ENCODE assay signal across 1 cellular context in the genomic region with DNA sequence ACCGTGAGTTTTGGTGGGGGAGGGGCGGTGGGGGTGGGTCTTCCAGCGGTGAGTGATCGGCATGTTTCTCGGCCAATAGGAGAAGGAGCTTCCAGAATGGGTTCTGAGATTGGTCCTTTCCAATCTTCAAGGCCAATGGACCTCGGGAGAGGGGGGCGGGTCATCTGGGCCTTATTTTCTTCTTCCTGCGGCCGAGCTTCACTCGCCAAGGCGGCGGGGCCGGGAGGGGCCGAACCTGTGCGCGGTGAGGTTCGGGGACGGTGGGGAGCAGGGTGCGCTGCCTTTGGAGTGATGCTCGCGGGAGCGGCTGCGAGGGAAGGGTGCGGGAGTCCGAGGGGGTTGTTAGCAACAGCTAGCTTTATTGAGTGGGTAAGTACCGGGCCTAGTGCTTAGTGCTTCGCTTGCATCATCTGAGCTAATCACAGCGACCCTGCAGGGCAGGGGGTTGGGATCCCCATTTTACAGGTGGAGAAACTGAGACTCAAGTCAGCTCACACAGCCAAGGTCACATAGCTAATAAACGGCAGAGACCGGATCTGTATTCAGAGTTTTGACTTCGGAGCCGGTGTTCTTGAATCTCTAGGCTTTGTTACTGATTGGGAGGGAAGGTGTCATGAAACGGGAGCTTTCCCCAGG.
TF ChIP-seq lines count a peak whose summit lies in the region.

No MANE protein-coding gene starts in this region.

TF ChIP-seq in HepG2, 621 proteins besides CTCF, POLR2A, EP300 and RAD21 (continued from another document and continues in another):
- TF ChIP-seq ATF6 (CRISPR knock-in tag; conservative IDR thresholded peaks at IDR 0.05): 0 out of 2 replicates have a peak, but pooled peaks have one; percentile 35
- 0 out of 2 replicates have a peak, but pooled peaks have one; percentile 36 for TF ChIP-seq ZNF232 (CRISPR knock-in tag; IDR thresholded peaks at IDR 0.05; ENCODE audit: borderline replicate concordance)
- TF ChIP-seq PHF20 (CRISPR knock-in tag; IDR thresholded peaks at IDR 0.05): peak; percentile 53
- TF ChIP-seq, protein P1, sequence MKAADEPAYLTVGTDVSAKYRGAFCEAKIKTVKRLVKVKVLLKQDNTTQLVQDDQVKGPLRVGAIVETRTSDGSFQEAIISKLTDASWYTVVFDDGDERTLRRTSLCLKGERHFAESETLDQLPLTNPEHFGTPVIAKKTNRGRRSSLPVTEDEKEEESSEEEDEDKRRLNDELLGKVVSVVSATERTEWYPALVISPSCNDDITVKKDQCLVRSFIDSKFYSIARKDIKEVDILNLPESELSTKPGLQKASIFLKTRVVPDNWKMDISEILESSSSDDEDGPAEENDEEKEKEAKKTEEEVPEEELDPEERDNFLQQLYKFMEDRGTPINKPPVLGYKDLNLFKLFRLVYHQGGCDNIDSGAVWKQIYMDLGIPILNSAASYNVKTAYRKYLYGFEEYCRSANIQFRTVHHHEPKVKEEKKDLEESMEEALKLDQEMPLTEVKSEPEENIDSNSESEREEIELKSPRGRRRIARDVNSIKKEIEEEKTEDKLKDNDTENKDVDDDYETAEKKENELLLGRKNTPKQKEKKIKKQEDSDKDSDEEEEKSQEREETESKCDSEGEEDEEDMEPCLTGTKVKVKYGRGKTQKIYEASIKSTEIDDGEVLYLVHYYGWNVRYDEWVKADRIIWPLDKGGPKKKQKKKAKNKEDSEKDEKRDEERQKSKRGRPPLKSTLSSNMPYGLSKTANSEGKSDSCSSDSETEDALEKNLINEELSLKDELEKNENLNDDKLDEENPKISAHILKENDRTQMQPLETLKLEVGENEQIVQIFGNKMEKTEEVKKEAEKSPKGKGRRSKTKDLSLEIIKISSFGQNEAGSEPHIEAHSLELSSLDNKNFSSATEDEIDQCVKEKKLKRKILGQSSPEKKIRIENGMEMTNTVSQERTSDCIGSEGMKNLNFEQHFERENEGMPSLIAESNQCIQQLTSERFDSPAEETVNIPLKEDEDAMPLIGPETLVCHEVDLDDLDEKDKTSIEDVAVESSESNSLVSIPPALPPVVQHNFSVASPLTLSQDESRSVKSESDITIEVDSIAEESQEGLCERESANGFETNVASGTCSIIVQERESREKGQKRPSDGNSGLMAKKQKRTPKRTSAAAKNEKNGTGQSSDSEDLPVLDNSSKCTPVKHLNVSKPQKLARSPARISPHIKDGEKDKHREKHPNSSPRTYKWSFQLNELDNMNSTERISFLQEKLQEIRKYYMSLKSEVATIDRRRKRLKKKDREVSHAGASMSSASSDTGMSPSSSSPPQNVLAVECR (CRISPR knock-in tag; IDR thresholded peaks at IDR 0.05; ENCODE audit: borderline replicate concordance): peak; percentile 91
- TF ChIP-seq ZNF101 (CRISPR knock-in tag; IDR thresholded peaks at IDR 0.05; ENCODE audit: borderline replicate concordance, low read depth): 0 out of 2 replicates have a peak, but pooled peaks have one; percentile 55
- TF ChIP-seq ARHGAP35 (CRISPR knock-in tag; IDR thresholded peaks at IDR 0.05; ENCODE audit: borderline replicate concordance): peak; percentile 61; the same call in 1 of the 2 replicates
- TF ChIP-seq ZNF160 (CRISPR knock-in tag; IDR thresholded peaks at IDR 0.05): no peak
- no peak for TF ChIP-seq RARA (CRISPR knock-in tag; IDR thresholded peaks at IDR 0.05)
- no peak for TF ChIP-seq CREM (IDR thresholded peaks at IDR 0.05)
- TF ChIP-seq CREM (CRISPR knock-in tag; IDR thresholded peaks at IDR 0.05): no peak
- TF ChIP-seq HIC2 (CRISPR knock-in tag; IDR thresholded peaks at IDR 0.05; ENCODE audit: low read depth): no peak
- TF ChIP-seq MYC (CRISPR knock-in tag; IDR thresholded peaks at IDR 0.05; ENCODE audit: borderline replicate concordance): peak; percentile 51; the same call in 1 of the 2 replicates
- peak; percentile 81 for TF ChIP-seq ZNF317 (CRISPR knock-in tag; IDR thresholded peaks at IDR 0.05)
- TF ChIP-seq, protein P2, sequence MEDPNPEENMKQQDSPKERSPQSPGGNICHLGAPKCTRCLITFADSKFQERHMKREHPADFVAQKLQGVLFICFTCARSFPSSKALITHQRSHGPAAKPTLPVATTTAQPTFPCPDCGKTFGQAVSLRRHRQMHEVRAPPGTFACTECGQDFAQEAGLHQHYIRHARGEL (CRISPR knock-in tag; IDR thresholded peaks at IDR 0.05): no peak
- TF ChIP-seq RCOR2 (CRISPR knock-in tag; IDR thresholded peaks at IDR 0.05): 0 out of 2 replicates have a peak, but pooled peaks have one; percentile 10
- TF ChIP-seq ISL2 (CRISPR knock-in tag; IDR thresholded peaks at IDR 0.05): no peak
- peak; percentile 63; the same call in 1 of the 2 replicates for TF ChIP-seq NCOA1 (CRISPR knock-in tag; IDR thresholded peaks at IDR 0.05)
- TF ChIP-seq ZNF275 (CRISPR knock-in tag; IDR thresholded peaks at IDR 0.05; ENCODE audit: borderline replicate concordance): peak; percentile 35; the same call in 1 of the 2 replicates
- TF ChIP-seq ZNF772 (CRISPR knock-in tag; IDR thresholded peaks at IDR 0.05): peak; percentile 64; the same call in 1 of the 2 replicates
- TF ChIP-seq, protein P3, sequence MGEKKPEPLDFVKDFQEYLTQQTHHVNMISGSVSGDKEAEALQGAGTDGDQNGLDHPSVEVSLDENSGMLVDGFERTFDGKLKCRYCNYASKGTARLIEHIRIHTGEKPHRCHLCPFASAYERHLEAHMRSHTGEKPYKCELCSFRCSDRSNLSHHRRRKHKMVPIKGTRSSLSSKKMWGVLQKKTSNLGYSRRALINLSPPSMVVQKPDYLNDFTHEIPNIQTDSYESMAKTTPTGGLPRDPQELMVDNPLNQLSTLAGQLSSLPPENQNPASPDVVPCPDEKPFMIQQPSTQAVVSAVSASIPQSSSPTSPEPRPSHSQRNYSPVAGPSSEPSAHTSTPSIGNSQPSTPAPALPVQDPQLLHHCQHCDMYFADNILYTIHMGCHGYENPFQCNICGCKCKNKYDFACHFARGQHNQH (CRISPR knock-in tag; IDR thresholded peaks at IDR 0.05): no peak; the same call in 1 of the 2 replicates
- TF ChIP-seq ZNF343 (CRISPR knock-in tag; IDR thresholded peaks at IDR 0.05): no peak; the same call in 1 of the 2 replicates
- TF ChIP-seq ZNF430 (CRISPR knock-in tag; IDR thresholded peaks at IDR 0.05): no peak
- TF ChIP-seq TEAD3 (CRISPR knock-in tag; optimal IDR thresholded peaks at IDR 0.05; ENCODE audit: borderline replicate concordance): no peak
- peak; percentile 54; the same call in 1 of the 2 replicates for TF ChIP-seq IRF2 (CRISPR knock-in tag; IDR thresholded peaks at IDR 0.05)
- TF ChIP-seq ZFP82 (CRISPR knock-in tag; IDR thresholded peaks at IDR 0.05; ENCODE audit: borderline replicate concordance): no peak
- no peak for TF ChIP-seq ZNF292 (CRISPR knock-in tag; IDR thresholded peaks at IDR 0.05; ENCODE audit: borderline replicate concordance, low read depth)
- no peak for TF ChIP-seq ATF5 (CRISPR knock-in tag; IDR thresholded peaks at IDR 0.05; ENCODE audit: low read depth)
- TF ChIP-seq SETDB1 (CRISPR knock-in tag; IDR thresholded peaks at IDR 0.05; ENCODE audit: borderline replicate concordance): no peak
- no peak for TF ChIP-seq REL (CRISPR knock-in tag; conservative IDR thresholded peaks at IDR 0.05)
- no peak for TF ChIP-seq FOSL1 (CRISPR knock-in tag; IDR thresholded peaks at IDR 0.05; ENCODE audit: borderline replicate concordance)
- TF ChIP-seq ZSCAN30 (CRISPR knock-in tag; IDR thresholded peaks at IDR 0.05): no peak
- TF ChIP-seq, protein P4, sequence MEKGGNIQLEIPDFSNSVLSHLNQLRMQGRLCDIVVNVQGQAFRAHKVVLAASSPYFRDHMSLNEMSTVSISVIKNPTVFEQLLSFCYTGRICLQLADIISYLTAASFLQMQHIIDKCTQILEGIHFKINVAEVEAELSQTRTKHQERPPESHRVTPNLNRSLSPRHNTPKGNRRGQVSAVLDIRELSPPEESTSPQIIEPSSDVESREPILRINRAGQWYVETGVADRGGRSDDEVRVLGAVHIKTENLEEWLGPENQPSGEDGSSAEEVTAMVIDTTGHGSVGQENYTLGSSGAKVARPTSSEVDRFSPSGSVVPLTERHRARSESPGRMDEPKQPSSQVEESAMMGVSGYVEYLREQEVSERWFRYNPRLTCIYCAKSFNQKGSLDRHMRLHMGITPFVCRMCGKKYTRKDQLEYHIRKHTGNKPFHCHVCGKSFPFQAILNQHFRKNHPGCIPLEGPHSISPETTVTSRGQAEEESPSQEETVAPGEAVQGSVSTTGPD (CRISPR knock-in tag; IDR thresholded peaks at IDR 0.05): no peak
- TF ChIP-seq TAF1 (CRISPR knock-in tag; IDR thresholded peaks at IDR 0.05): peak; percentile 83
- no peak; the same call in 1 of the 2 replicates for TF ChIP-seq HIVEP1 (CRISPR knock-in tag; IDR thresholded peaks at IDR 0.05)
- TF ChIP-seq SP2 (CRISPR knock-in tag; IDR thresholded peaks at IDR 0.05): peak; percentile 91
- TF ChIP-seq SMARCE1 (IDR thresholded peaks at IDR 0.05; ENCODE audit: borderline replicate concordance): no peak
- peak; percentile 61; the same call in 1 of the 2 replicates for TF ChIP-seq GFI1 (CRISPR knock-in tag; IDR thresholded peaks at IDR 0.05; ENCODE audit: borderline replicate concordance)
- TF ChIP-seq GTF3A (CRISPR knock-in tag; conservative IDR thresholded peaks at IDR 0.05): no peak
- no peak; the same call in 1 of the 2 replicates for TF ChIP-seq ZBED4 (CRISPR knock-in tag; IDR thresholded peaks at IDR 0.05; ENCODE audit: borderline replicate concordance)
- no peak for TF ChIP-seq NFIB (CRISPR knock-in tag; IDR thresholded peaks at IDR 0.05; ENCODE audit: borderline replicate concordance)
- TF ChIP-seq MTA3 (CRISPR knock-in tag; IDR thresholded peaks at IDR 0.05): no peak
- TF ChIP-seq, protein P5, sequence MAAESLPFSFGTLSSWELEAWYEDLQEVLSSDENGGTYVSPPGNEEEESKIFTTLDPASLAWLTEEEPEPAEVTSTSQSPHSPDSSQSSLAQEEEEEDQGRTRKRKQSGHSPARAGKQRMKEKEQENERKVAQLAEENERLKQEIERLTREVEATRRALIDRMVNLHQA (CRISPR knock-in tag; IDR thresholded peaks at IDR 0.05): no peak
- no peak for TF ChIP-seq ZNF530 (CRISPR knock-in tag; IDR thresholded peaks at IDR 0.05; ENCODE audit: low read depth)
- peak; percentile 64; the same call in 1 of the 2 replicates for TF ChIP-seq ZNF451 (CRISPR knock-in tag; IDR thresholded peaks at IDR 0.05)
- TF ChIP-seq PLRG1 (conservative IDR thresholded peaks at IDR 0.05): no peak
- TF ChIP-seq PHF8 (CRISPR knock-in tag; IDR thresholded peaks at IDR 0.05): peak; percentile 94
